1 cellular context compared by ENCODE assay signal in the genomic region with DNA sequence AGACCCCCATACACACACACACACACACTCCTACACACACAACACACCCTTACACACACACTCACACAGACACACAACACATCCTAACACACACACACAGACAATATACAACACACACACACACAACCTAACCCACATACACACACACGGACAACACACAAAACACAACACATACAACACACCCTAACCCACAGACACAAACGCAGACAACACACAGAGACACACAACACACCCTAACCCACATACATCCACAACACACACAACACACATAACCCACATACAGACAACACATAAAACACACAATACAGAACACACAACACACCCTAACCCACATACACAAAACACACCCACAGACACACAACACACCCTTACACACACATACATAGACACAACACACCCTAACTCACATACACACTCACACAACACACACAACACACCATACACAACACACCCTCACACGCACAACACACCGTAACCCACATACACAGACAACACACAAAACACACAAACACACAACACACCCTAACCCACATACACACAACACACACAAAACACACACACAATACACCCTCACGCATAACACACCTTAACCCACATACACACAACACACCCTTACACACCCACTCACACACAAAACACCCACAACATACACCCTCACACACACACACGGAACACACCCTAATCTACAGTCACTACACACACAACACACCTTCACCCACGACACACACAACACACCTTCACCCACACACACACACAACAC.
TF ChIP-seq lines count a peak whose summit lies in the region.

No MANE protein-coding gene starts in this region.

TF ChIP-seq in GM23338, 12 proteins besides CTCF, POLR2A, EP300 and RAD21:
- no peak for TF ChIP-seq EZH2phosphoT487 (IDR thresholded peaks at IDR 0.05; ENCODE audit: unreplicated experiment)
- TF ChIP-seq EZH2 (IDR thresholded peaks at IDR 0.05; ENCODE audit: low read depth, unreplicated experiment): no peak
- TF ChIP-seq NANOG (IDR thresholded peaks at IDR 0.05; ENCODE audit: borderline replicate concordance): no peak
- TF ChIP-seq STAT1 (IDR thresholded peaks at IDR 0.05; ENCODE audit: unreplicated experiment): no peak
- TF ChIP-seq, protein P1, sequence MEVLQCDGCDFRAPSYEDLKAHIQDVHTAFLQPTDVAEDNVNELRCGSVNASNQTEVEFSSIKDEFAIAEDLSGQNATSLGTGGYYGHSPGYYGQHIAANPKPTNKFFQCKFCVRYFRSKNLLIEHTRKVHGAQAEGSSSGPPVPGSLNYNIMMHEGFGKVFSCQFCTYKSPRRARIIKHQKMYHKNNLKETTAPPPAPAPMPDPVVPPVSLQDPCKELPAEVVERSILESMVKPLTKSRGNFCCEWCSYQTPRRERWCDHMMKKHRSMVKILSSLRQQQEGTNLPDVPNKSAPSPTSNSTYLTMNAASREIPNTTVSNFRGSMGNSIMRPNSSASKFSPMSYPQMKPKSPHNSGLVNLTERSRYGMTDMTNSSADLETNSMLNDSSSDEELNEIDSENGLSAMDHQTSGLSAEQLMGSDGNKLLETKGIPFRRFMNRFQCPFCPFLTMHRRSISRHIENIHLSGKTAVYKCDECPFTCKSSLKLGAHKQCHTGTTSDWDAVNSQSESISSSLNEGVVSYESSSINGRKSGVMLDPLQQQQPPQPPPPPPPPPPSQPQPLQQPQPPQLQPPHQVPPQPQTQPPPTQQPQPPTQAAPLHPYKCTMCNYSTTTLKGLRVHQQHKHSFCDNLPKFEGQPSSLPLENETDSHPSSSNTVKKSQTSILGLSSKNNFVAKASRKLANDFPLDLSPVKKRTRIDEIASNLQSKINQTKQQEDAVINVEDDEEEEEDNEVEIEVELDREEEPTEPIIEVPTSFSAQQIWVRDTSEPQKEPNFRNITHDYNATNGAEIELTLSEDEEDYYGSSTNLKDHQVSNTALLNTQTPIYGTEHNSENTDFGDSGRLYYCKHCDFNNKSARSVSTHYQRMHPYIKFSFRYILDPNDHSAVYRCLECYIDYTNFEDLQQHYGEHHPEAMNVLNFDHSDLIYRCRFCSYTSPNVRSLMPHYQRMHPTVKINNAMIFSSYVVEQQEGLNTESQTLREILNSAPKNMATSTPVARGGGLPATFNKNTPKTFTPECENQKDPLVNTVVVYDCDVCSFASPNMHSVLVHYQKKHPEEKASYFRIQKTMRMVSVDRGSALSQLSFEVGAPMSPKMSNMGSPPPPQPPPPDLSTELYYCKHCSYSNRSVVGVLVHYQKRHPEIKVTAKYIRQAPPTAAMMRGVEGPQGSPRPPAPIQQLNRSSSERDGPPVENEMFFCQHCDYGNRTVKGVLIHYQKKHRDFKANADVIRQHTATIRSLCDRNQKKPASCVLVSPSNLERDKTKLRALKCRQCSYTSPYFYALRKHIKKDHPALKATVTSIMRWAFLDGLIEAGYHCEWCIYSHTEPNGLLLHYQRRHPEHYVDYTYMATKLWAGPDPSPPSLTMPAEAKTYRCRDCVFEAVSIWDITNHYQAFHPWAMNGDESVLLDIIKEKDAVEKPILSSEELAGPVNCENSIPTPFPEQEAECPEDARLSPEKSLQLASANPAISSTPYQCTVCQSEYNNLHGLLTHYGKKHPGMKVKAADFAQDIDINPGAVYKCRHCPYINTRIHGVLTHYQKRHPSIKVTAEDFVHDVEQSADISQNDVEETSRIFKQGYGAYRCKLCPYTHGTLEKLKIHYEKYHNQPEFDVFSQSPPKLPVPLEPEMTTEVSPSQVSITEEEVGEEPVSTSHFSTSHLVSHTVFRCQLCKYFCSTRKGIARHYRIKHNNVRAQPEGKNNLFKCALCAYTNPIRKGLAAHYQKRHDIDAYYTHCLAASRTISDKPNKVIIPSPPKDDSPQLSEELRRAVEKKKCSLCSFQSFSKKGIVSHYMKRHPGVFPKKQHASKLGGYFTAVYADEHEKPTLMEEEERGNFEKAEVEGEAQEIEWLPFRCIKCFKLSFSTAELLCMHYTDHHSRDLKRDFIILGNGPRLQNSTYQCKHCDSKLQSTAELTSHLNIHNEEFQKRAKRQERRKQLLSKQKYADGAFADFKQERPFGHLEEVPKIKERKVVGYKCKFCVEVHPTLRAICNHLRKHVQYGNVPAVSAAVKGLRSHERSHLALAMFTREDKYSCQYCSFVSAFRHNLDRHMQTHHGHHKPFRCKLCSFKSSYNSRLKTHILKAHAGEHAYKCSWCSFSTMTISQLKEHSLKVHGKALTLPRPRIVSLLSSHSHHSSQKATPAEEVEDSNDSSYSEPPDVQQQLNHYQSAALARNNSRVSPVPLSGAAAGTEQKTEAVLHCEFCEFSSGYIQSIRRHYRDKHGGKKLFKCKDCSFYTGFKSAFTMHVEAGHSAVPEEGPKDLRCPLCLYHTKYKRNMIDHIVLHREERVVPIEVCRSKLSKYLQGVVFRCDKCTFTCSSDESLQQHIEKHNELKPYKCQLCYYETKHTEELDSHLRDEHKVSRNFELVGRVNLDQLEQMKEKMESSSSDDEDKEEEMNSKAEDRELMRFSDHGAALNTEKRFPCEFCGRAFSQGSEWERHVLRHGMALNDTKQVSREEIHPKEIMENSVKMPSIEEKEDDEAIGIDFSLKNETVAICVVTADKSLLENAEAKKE (CRISPR knock-in tag; IDR thresholded peaks at IDR 0.05): no peak
- TF ChIP-seq, protein P2, sequence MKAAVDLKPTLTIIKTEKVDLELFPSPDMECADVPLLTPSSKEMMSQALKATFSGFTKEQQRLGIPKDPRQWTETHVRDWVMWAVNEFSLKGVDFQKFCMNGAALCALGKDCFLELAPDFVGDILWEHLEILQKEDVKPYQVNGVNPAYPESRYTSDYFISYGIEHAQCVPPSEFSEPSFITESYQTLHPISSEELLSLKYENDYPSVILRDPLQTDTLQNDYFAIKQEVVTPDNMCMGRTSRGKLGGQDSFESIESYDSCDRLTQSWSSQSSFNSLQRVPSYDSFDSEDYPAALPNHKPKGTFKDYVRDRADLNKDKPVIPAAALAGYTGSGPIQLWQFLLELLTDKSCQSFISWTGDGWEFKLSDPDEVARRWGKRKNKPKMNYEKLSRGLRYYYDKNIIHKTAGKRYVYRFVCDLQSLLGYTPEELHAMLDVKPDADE (IDR thresholded peaks at IDR 0.05): no peak
- no peak for TF ChIP-seq ZNF331 (CRISPR knock-in tag; IDR thresholded peaks at IDR 0.05; ENCODE audit: low read depth)
- no peak for TF ChIP-seq ZNF114 (CRISPR knock-in tag; IDR thresholded peaks at IDR 0.05)
- TF ChIP-seq JUNB (IDR thresholded peaks at IDR 0.05; ENCODE audit: unreplicated experiment): no peak
- TF ChIP-seq, protein P3, sequence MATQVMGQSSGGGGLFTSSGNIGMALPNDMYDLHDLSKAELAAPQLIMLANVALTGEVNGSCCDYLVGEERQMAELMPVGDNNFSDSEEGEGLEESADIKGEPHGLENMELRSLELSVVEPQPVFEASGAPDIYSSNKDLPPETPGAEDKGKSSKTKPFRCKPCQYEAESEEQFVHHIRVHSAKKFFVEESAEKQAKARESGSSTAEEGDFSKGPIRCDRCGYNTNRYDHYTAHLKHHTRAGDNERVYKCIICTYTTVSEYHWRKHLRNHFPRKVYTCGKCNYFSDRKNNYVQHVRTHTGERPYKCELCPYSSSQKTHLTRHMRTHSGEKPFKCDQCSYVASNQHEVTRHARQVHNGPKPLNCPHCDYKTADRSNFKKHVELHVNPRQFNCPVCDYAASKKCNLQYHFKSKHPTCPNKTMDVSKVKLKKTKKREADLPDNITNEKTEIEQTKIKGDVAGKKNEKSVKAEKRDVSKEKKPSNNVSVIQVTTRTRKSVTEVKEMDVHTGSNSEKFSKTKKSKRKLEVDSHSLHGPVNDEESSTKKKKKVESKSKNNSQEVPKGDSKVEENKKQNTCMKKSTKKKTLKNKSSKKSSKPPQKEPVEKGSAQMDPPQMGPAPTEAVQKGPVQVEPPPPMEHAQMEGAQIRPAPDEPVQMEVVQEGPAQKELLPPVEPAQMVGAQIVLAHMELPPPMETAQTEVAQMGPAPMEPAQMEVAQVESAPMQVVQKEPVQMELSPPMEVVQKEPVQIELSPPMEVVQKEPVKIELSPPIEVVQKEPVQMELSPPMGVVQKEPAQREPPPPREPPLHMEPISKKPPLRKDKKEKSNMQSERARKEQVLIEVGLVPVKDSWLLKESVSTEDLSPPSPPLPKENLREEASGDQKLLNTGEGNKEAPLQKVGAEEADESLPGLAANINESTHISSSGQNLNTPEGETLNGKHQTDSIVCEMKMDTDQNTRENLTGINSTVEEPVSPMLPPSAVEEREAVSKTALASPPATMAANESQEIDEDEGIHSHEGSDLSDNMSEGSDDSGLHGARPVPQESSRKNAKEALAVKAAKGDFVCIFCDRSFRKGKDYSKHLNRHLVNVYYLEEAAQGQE (IDR thresholded peaks at IDR 0.05; ENCODE audit: unreplicated experiment): no peak
